Comparison of ENCODE assay signal across 3 cellular contexts in genomic region chr6:6725834-6726194, GRCh38.
A peak's percentile ranks its signal among the peaks of the same experiment; 100 is the strongest.
TF ChIP-seq lines count a peak whose summit lies in the region.

No MANE protein-coding gene starts in this region.

TF ChIP-seq in liver, 16 proteins besides CTCF, POLR2A, EP300 and RAD21 (continued from another document):
- TF ChIP-seq ATF3 (IDR thresholded peaks at IDR 0.05): no peak
- no peak for TF ChIP-seq HNF4G (IDR thresholded peaks at IDR 0.05)
- no peak for TF ChIP-seq EGR1 (IDR thresholded peaks at IDR 0.05; ENCODE audit: low read depth in 2 of 2)
- TF ChIP-seq GABPA (IDR thresholded peaks at IDR 0.05 in 1 of 2, conservative IDR thresholded peaks at IDR 0.05 in 1 of 2): no peak
- no peak for TF ChIP-seq NR2F2 (IDR thresholded peaks at IDR 0.05)
- no peak for TF ChIP-seq FOXA1 (IDR thresholded peaks at IDR 0.05)
- TF ChIP-seq FOXA2 (IDR thresholded peaks at IDR 0.05): no peak
- TF ChIP-seq MAX (IDR thresholded peaks at IDR 0.05): no peak
- no peak for TF ChIP-seq HNF4A (conservative IDR thresholded peaks at IDR 0.05)
- TF ChIP-seq REST (IDR thresholded peaks at IDR 0.05): no peak
- TF ChIP-seq ZBTB33 (IDR thresholded peaks at IDR 0.05): no peak
- TF ChIP-seq YY1 (IDR thresholded peaks at IDR 0.05): no peak
- no peak for TF ChIP-seq RXRA (IDR thresholded peaks at IDR 0.05)
- no peak for TF ChIP-seq SP1 (IDR thresholded peaks at IDR 0.05)
- TF ChIP-seq JUND (IDR thresholded peaks at IDR 0.05): no peak

TF ChIP-seq in HepG2, 621 proteins besides CTCF, POLR2A, EP300 and RAD21 (continued from another document):
- TF ChIP-seq NBN (conservative IDR thresholded peaks at IDR 0.05) (no peak), GLI4 (CRISPR knock-in tag; IDR thresholded peaks at IDR 0.05; ENCODE audit: borderline replicate concordance) (no peak)

TF ChIP-seq in K562, 482 proteins besides CTCF, POLR2A, EP300 and RAD21 (continued from another document):
- TF ChIP-seq HMBOX1 (IDR thresholded peaks at IDR 0.05) (0 out of 2 replicates have a peak, but pooled peaks have one; percentile 33), BHLHE40 (IDR thresholded peaks at IDR 0.05; ENCODE audit: low read length) (0 out of 2 replicates have a peak, but pooled peaks have one; percentile 15), ZNF512 (tag; IDR thresholded peaks at IDR 0.05) (no peak), KLF6 (CRISPR knock-in tag; IDR thresholded peaks at IDR 0.05; ENCODE audit: borderline replicate concordance) (no peak)
